Comparison of ENCODE assay signal across 1 cellular context in the genomic region with DNA sequence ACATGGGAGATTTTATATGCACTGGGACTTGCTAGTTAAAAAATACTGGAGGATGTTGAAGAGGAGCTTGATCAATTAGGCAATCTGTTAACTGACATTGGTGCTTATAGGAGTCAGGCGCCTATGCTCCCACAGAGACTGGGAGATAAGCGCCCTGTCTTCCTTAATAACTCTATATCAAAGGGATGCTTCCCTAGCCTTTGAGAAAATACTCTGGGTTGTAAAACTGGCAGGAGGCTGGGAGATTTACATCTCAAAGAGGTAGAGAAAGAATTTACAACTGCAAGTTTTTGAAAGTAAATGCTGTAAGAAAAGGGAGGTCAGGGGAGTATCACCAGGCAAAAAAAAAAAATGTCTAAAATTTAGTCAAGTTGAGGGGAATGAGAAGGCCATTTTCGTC.
TF ChIP-seq lines count a peak whose summit lies in the region.

No MANE protein-coding gene starts in this region.

TF ChIP-seq in GM23338, 12 proteins besides CTCF, POLR2A, EP300 and RAD21 (continued from another document):
- TF ChIP-seq ZNF331 (CRISPR knock-in tag; IDR thresholded peaks at IDR 0.05; ENCODE audit: low read depth) (no peak), EZH2phosphoT487 (IDR thresholded peaks at IDR 0.05; ENCODE audit: unreplicated experiment) (no peak)
